Comparison of ENCODE assay signal across 24 cellular contexts in the genomic region with DNA sequence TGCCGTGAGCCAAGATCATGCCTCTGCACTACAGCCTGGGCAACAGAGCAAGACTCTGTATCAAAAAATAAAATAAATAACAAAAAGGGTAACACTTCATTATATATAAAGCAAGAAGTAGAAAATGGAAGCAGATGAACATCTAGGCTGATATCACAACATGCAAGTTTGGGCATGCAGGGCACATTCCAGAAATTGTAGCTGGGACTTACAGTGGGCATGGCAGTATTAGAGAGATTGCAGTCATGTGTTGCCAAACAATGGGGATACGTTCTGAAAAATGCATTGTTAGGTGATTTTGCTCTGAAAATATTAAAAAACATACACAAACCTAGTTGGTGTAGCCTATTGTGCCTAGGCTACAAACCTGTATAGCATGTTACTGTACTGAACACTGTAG.
"Had no signal": no experiment of that assay in that cellular context is flagged by ENCODE, and none has a peak within 500 bp of the region (broad histone marks: within the 10 kb centered on the region; RNA-seq: fewer than 3 reads in every experiment).

No MANE protein-coding gene starts in this region.

- ATAC-seq: mucosa of descending colon; naive thymus-derived CD4-positive, alpha-beta T cell; natural killer cell treated with Interleukin-12 subunit alpha and Interleukin-12 subunit beta and Interleukin-15 and Interleukin-18, amount 100 ng/mL, for 72 hours; right lobe of liver; stimulated activated naive B cell treated with anti-CD40 and anti-IgM and Interleukin-4, amounts not matched to agents 10 μg/mL and 1 μg/mL and 100 μg/mL, for 72 hours; upper lobe of right lung had no signal

- H3K4me3 ChIP-seq: left ventricle myocardium inferior, lung, mucosa of descending colon, ovary, right atrium auricular region, right lobe of liver, smooth muscle cell, suprapubic skin, thoracic aorta, tibial artery, upper lobe of right lung had no signal

- H3K27ac ChIP-seq: left ventricle myocardium inferior, ovary, right atrium auricular region, right lobe of liver, suprapubic skin, thoracic aorta, tibial artery, upper lobe of right lung had no signal

- FAIRE-seq: islet of Langerhans, urothelium cell line had no signal

- H3K4me2 ChIP-seq: smooth muscle cell had no signal

- H3K27me3 ChIP-seq: ovary, right atrium auricular region, right lobe of liver, suprapubic skin, tibial artery, upper lobe of right lung had no signal

- H3K9me3 ChIP-seq: left ventricle myocardium inferior, mucosa of descending colon, ovary, right atrium auricular region, suprapubic skin, thoracic aorta, tibial artery, upper lobe of right lung had no signal

- DNase-seq: hypothalamus; immature natural killer cell; left ventricle myocardium inferior; midbrain; mucosa of descending colon; naive thymus-derived CD4-positive, alpha-beta T cell; ovary; right lobe of liver; stimulated activated CD4-positive, alpha-beta T cell treated with anti-CD3 and anti-CD28 coated beads, Interleukin-12 subunit alpha, Interleukin-12 subunit beta, amount 100 ng/mL, for 4 hours; stimulated activated CD4-positive, alpha-beta T cell treated with anti-CD3 and anti-CD28 coated beads, Interleukin-15, amount 100 ng/mL, for 24 hours; stimulated activated CD4-positive, alpha-beta T cell treated with anti-CD3 and anti-CD28 coated beads, Interleukin-2, amount 100 ng/mL, for 24 hours; stimulated activated CD4-positive, alpha-beta T cell treated with anti-CD3 and anti-CD28 coated beads, Interleukin-4, amount 100 ng/mL, for 1 hour; stimulated activated naive B cell treated with anti-CD40 and anti-IgM and Interleukin-4, amounts not matched to agents 10 μg/mL and 1 μg/mL and 100 μg/mL, for 72 hours; tibial artery; trophoblast cell; upper lobe of right lung had no signal

- H3K36me3 ChIP-seq: left ventricle myocardium inferior, ovary, right atrium auricular region, right lobe of liver, suprapubic skin, thoracic aorta, tibial artery, upper lobe of right lung had no signal

- H3K4me1 ChIP-seq: left ventricle myocardium inferior, right atrium auricular region, right lobe of liver, suprapubic skin, tibial artery, upper lobe of right lung had no signal
